1 cellular context compared by ENCODE assay signal in the genomic region with DNA sequence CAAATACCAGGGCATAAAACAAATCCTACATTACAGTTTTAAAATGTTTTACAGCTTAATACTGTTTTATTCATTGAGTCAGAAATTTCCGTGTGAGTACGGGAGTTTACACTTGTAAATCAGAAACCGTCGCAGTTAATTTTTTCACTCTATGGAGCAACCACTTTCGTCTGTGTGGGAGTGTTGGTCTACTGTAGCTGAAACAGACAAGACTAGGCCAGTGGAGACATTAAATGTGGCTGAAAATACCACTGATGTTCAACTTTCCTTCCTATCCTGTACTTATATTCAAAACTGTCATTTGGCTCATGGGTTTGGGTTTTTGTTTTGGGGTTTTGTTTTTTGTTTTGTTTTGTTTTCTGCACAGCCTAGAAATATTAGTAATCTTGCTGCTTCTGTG.
TF ChIP-seq lines count a peak whose summit lies in the region.

No MANE protein-coding gene starts in this region.

TF ChIP-seq in GM23338, 12 proteins besides CTCF, POLR2A, EP300 and RAD21 (continued from another document):
- TF ChIP-seq, protein P1, sequence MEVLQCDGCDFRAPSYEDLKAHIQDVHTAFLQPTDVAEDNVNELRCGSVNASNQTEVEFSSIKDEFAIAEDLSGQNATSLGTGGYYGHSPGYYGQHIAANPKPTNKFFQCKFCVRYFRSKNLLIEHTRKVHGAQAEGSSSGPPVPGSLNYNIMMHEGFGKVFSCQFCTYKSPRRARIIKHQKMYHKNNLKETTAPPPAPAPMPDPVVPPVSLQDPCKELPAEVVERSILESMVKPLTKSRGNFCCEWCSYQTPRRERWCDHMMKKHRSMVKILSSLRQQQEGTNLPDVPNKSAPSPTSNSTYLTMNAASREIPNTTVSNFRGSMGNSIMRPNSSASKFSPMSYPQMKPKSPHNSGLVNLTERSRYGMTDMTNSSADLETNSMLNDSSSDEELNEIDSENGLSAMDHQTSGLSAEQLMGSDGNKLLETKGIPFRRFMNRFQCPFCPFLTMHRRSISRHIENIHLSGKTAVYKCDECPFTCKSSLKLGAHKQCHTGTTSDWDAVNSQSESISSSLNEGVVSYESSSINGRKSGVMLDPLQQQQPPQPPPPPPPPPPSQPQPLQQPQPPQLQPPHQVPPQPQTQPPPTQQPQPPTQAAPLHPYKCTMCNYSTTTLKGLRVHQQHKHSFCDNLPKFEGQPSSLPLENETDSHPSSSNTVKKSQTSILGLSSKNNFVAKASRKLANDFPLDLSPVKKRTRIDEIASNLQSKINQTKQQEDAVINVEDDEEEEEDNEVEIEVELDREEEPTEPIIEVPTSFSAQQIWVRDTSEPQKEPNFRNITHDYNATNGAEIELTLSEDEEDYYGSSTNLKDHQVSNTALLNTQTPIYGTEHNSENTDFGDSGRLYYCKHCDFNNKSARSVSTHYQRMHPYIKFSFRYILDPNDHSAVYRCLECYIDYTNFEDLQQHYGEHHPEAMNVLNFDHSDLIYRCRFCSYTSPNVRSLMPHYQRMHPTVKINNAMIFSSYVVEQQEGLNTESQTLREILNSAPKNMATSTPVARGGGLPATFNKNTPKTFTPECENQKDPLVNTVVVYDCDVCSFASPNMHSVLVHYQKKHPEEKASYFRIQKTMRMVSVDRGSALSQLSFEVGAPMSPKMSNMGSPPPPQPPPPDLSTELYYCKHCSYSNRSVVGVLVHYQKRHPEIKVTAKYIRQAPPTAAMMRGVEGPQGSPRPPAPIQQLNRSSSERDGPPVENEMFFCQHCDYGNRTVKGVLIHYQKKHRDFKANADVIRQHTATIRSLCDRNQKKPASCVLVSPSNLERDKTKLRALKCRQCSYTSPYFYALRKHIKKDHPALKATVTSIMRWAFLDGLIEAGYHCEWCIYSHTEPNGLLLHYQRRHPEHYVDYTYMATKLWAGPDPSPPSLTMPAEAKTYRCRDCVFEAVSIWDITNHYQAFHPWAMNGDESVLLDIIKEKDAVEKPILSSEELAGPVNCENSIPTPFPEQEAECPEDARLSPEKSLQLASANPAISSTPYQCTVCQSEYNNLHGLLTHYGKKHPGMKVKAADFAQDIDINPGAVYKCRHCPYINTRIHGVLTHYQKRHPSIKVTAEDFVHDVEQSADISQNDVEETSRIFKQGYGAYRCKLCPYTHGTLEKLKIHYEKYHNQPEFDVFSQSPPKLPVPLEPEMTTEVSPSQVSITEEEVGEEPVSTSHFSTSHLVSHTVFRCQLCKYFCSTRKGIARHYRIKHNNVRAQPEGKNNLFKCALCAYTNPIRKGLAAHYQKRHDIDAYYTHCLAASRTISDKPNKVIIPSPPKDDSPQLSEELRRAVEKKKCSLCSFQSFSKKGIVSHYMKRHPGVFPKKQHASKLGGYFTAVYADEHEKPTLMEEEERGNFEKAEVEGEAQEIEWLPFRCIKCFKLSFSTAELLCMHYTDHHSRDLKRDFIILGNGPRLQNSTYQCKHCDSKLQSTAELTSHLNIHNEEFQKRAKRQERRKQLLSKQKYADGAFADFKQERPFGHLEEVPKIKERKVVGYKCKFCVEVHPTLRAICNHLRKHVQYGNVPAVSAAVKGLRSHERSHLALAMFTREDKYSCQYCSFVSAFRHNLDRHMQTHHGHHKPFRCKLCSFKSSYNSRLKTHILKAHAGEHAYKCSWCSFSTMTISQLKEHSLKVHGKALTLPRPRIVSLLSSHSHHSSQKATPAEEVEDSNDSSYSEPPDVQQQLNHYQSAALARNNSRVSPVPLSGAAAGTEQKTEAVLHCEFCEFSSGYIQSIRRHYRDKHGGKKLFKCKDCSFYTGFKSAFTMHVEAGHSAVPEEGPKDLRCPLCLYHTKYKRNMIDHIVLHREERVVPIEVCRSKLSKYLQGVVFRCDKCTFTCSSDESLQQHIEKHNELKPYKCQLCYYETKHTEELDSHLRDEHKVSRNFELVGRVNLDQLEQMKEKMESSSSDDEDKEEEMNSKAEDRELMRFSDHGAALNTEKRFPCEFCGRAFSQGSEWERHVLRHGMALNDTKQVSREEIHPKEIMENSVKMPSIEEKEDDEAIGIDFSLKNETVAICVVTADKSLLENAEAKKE (CRISPR knock-in tag; IDR thresholded peaks at IDR 0.05), result no peak
- TF ChIP-seq EZH2phosphoT487 (IDR thresholded peaks at IDR 0.05; ENCODE audit: unreplicated experiment), result no peak
- TF ChIP-seq ZNF331 (CRISPR knock-in tag; IDR thresholded peaks at IDR 0.05; ENCODE audit: low read depth), result no peak
- TF ChIP-seq POLR2AphosphoS5 (IDR thresholded peaks at IDR 0.05; ENCODE audit: low read depth), result no peak
